8 cellular contexts compared by ENCODE assay signal in genomic region chr17:7885357-7886226, GRCh38. TPM values are rescaled to one million over a fixed set of nuclear protein-coding genes. Genes with fewer than 3 reads are reported as not detected.
A peak's percentile ranks its signal among the peaks of the same experiment; 100 is the strongest.
DNase-seq lines count a peak whose midpoint lies in the region; ATAC-seq, FAIRE-seq and TF ChIP-seq lines count a peak whose summit lies in the region.

No MANE protein-coding gene starts in this region.

- H2BK120ac ChIP-seq in mesendoderm (ENCODE audit: low read depth, low read length): no peak overlapping the region

- no peaks in the 10 kb centered on the region for H3K27me3 Mint-ChIP-seq in effector memory CD8-positive, alpha-beta T cell
- no peaks in the 10 kb centered on the region for H3K27me3 Mint-ChIP-seq in chondrocyte (ENCODE audit: low read depth)

- peaks cover 5% of the 10 kb centered on the region for H3K79me1 ChIP-seq in mesendoderm (ENCODE audit: low read length)

- H3K4me1 ChIP-seq in mesendoderm (ENCODE audit: control insufficient read depth, low read depth, low read length): peaks cover 13% of the 10 kb centered on the region

- DNase-seq in 8988T: peak; percentile 58
- DNase-seq in GM18507 (ENCODE audit: extremely low spot score, insufficient read length, low read depth): no peak
- DNase-seq in NCI-H128 (lab: John Stamatoyannopoulos, UW; ENCODE audit: unreplicated experiment): peak; percentile 55
- DNase-seq in activated CD4-positive, alpha-beta T cell treated with anti-CD3 and anti-CD28 coated beads for 48 hours: peak; percentile 58
- peak; percentile 31 to 47 (median 47) for DNase-seq in effector memory CD8-positive, alpha-beta T cell
- DNase-seq in mesendoderm: peak; percentile 77
- peak; percentile 66 for DNase-seq in stimulated activated naive CD8-positive, alpha-beta T cell treated with anti-CD3 and anti-CD28 coated beads, Interleukin-15, Interleukin-2, amounts not matched to agents 100 U/mL and 50 U/mL, for 24 hours
- no peak for DNase-seq in chondrocyte (ENCODE audit: low spot score)

- peak overlapping the region; percentile 68 for H3K4me3 ChIP-seq in mesendoderm (ENCODE audit: low read length)

- peaks cover 26% of the 10 kb centered on the region for H3K36me3 Mint-ChIP-seq in effector memory CD8-positive, alpha-beta T cell (ENCODE audit: insufficient read depth)
- peaks cover 6% of the 10 kb centered on the region for H3K36me3 Mint-ChIP-seq in chondrocyte (ENCODE audit: low read depth)

- peak overlapping the region; percentile 15 for H3K18ac ChIP-seq in mesendoderm (ENCODE audit: low read length)

- H3K4me3 Mint-ChIP-seq in effector memory CD8-positive, alpha-beta T cell: no peak overlapping the region
- no peak overlapping the region for H3K4me3 Mint-ChIP-seq in chondrocyte (ENCODE audit: unreplicated experiment)

- no peak overlapping the region for H4K5ac ChIP-seq in mesendoderm (ENCODE audit: low read length)

- peaks cover 5 to 8% of the 10 kb centered on the region in 2 donors for H3K4me1 Mint-ChIP-seq in effector memory CD8-positive, alpha-beta T cell (ENCODE audit: low read depth in 2 of 2)
- peaks cover 3% of the 10 kb centered on the region for H3K4me1 Mint-ChIP-seq in chondrocyte (ENCODE audit: low read depth)

- H3K4me2 ChIP-seq in mesendoderm (ENCODE audit: low read length): peak overlapping the region; percentile 97

- peaks cover 1% of the 10 kb centered on the region for H3K79me2 ChIP-seq in mesendoderm (ENCODE audit: control insufficient read depth, insufficient read depth, low read length)

- ATAC-seq in effector memory CD8-positive, alpha-beta T cell (replicated peaks): peak; percentile 17
- ATAC-seq in stimulated activated naive CD8-positive, alpha-beta T cell treated with anti-CD3 and anti-CD28 coated beads, Interleukin-15, Interleukin-2, amounts not matched to agents 100 U/mL and 50 U/mL, for 24 hours: peak; percentile 8

- no CpG with 5 or more reads among the region's 65 CpGs for WGBS in mesendoderm (ENCODE audit: extremely low coverage, insufficient coverage, low lambda C conversion rate)

- H3K56ac ChIP-seq in mesendoderm (ENCODE audit: low read length): peak overlapping the region; percentile 97

- H2BK5ac ChIP-seq in mesendoderm (ENCODE audit: low read length): peak overlapping the region; percentile 14

- H3K9ac ChIP-seq in mesendoderm (ENCODE audit: low read length): peak overlapping the region; percentile 84

- no peaks in the 10 kb centered on the region for H3K27me3 ChIP-seq in mesendoderm (ENCODE audit: insufficient read depth, low read length, poor library complexity)

- no peak overlapping the region for H4K8ac ChIP-seq in mesendoderm (ENCODE audit: low read depth, low read length)

- no peak for TF ChIP-seq CTCF in chondrocyte (IDR thresholded peaks at IDR 0.05)

- H2AK5ac ChIP-seq in mesendoderm (ENCODE audit: low read length): no peak overlapping the region

- H3K27ac ChIP-seq in mesendoderm (ENCODE audit: low read depth, low read length): peak overlapping the region; percentile 18

- peaks cover 6% of the 10 kb centered on the region for H3K36me3 ChIP-seq in mesendoderm (ENCODE audit: control insufficient read depth, insufficient read depth, low read length)

- H2BK15ac ChIP-seq in mesendoderm (replicated peaks; ENCODE audit: low read depth): no peak overlapping the region

- FAIRE-seq in GM18507 (lab: Jason Lieb, UNC): peak; percentile 54

- H3K4ac ChIP-seq in mesendoderm (ENCODE audit: low read depth, low read length): peak overlapping the region; percentile 4

- no peaks in the 10 kb centered on the region for H3K9me3 Mint-ChIP-seq in effector memory CD8-positive, alpha-beta T cell
- no peaks in the 10 kb centered on the region for H3K9me3 Mint-ChIP-seq in chondrocyte (ENCODE audit: low read depth)

- no peak overlapping the region for H3K23ac ChIP-seq in mesendoderm (ENCODE audit: low read length)

- no peak overlapping the region for H3K27ac Mint-ChIP-seq in effector memory CD8-positive, alpha-beta T cell
- no peak overlapping the region for H3K27ac Mint-ChIP-seq in chondrocyte (ENCODE audit: unreplicated experiment)

RNA-seq across cellular contexts. Expression of gene CHD3, which starts 3.0 kb away (rescaled TPM):
- polyA plus RNA-seq in mesendoderm (2013, experiment 1 of 2): 10.2 TPM
- polyA plus RNA-seq in mesendoderm (2013, experiment 2 of 2): 10.2 TPM
- 129 to 138 TPM (median 134 TPM) in 3 replicates for total RNA-seq in chondrocyte

RNA-seq across cellular contexts. Expression of gene CYB5D1, which starts 27.8 kb away (rescaled TPM):
- polyA plus RNA-seq in mesendoderm (2013, experiment 1 of 2): 12.7 TPM
- polyA plus RNA-seq in mesendoderm (2013, experiment 2 of 2): 13.3 TPM
- total RNA-seq in chondrocyte: 6.9 to 10.5 TPM (median 8.6 TPM) in 3 replicates

RNA-seq across cellular contexts. Expression of gene NAA38, which starts 28.2 kb away (rescaled TPM):
- 35.8 TPM for polyA plus RNA-seq in mesendoderm (2013, experiment 1 of 2)
- 33.4 TPM for polyA plus RNA-seq in mesendoderm (2013, experiment 2 of 2)
- total RNA-seq in chondrocyte: 52.9 to 94.6 TPM (median 57.5 TPM) in 3 replicates

RNA-seq across cellular contexts. Expression of gene RNF227, which starts 30.5 kb away (rescaled TPM):
- 0.29 TPM for polyA plus RNA-seq in mesendoderm (2013, experiment 1 of 2)
- polyA plus RNA-seq in mesendoderm (2013, experiment 2 of 2): 0.28 TPM
- total RNA-seq in chondrocyte: 1.6 to 2.2 TPM (median 1.8 TPM) in 3 replicates

RNA-seq across cellular contexts. Expression of gene TMEM88, which starts 30.7 kb away (rescaled TPM):
- polyA plus RNA-seq in mesendoderm (2013, experiment 1 of 2): 2.9 TPM
- 2.3 TPM for polyA plus RNA-seq in mesendoderm (2013, experiment 2 of 2)
- 1.6 to 1.9 TPM (median 1.8 TPM) in 3 replicates for total RNA-seq in chondrocyte

Comparison
In these comparisons a context has a peak if more than half of its experiments do, and no peak if none do; other contexts are left out.
1. DNase-seq: peak in 8988T (single experiment), NCI-H128 (single experiment), activated CD4-positive, alpha-beta T cell treated with anti-CD3 and anti-CD28 coated beads for 48 hours (single experiment), effector memory CD8-positive, alpha-beta T cell (3 of 3), mesendoderm (single experiment) and stimulated activated naive CD8-positive, alpha-beta T cell treated with anti-CD3 and anti-CD28 coated beads, Interleukin-15, Interleukin-2, amounts not matched to agents 100 U/mL and 50 U/mL, for 24 hours (single experiment); none in GM18507 (single experiment) and chondrocyte (single experiment).